Comparison of ENCODE assay signal across 1 cellular context in the genomic region with DNA sequence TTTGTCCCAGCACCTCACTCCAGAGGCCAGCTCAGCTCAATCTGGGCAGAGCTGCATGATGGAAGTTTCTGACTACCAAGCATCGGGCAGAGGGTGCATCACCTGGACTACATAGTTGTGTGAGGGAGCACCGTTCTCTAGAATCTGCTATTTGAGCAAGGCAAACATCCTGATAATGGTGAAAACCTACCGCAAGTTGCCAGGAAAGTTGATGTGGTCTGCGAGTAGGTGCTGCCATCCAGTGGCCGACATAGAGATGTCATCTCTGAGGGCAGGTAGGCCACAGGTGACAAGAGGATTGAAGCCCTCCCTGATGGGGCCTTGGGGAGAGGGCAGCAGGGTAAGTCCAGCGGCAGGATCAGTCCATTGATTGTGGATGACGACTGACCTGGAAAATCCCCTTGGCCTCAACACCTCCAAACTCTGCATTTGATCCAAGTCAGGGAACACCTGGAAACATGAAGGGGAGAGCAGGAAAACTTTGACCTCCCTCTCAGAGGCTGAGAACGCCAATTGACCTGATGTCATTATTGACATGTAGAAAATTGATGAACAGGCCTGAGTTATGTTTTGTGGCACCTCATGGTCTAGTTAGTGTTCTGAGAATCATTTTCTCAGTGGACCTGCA.
TF ChIP-seq lines count a peak whose summit lies in the region.

No MANE protein-coding gene starts in this region.

TF ChIP-seq in K562, 482 proteins besides CTCF, POLR2A, EP300 and RAD21:
- TF ChIP-seq, protein P1, sequence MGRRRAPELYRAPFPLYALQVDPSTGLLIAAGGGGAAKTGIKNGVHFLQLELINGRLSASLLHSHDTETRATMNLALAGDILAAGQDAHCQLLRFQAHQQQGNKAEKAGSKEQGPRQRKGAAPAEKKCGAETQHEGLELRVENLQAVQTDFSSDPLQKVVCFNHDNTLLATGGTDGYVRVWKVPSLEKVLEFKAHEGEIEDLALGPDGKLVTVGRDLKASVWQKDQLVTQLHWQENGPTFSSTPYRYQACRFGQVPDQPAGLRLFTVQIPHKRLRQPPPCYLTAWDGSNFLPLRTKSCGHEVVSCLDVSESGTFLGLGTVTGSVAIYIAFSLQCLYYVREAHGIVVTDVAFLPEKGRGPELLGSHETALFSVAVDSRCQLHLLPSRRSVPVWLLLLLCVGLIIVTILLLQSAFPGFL (CRISPR knock-in tag; IDR thresholded peaks at IDR 0.05): peak; percentile 65; the same call in 1 of the 2 replicates
- TF ChIP-seq STAG1 (CRISPR knock-in tag; IDR thresholded peaks at IDR 0.05; ENCODE audit: borderline replicate concordance): peak; percentile 43; the same call in 1 of the 2 replicates
- peak; percentile 85 for TF ChIP-seq SMC3 (conservative IDR thresholded peaks at IDR 0.05; ENCODE audit: insufficient read depth, low read depth, low read length)
- 0 out of 2 replicates have a peak, but pooled peaks have one; percentile 26 for TF ChIP-seq CREM (IDR thresholded peaks at IDR 0.05; ENCODE audit: low read depth)
- TF ChIP-seq BCOR (IDR thresholded peaks at IDR 0.05): no peak
TF ChIP-seq in K562: peak in this region for 4.
